ENCODE assay signal across 9 cellular contexts in the genomic region with DNA sequence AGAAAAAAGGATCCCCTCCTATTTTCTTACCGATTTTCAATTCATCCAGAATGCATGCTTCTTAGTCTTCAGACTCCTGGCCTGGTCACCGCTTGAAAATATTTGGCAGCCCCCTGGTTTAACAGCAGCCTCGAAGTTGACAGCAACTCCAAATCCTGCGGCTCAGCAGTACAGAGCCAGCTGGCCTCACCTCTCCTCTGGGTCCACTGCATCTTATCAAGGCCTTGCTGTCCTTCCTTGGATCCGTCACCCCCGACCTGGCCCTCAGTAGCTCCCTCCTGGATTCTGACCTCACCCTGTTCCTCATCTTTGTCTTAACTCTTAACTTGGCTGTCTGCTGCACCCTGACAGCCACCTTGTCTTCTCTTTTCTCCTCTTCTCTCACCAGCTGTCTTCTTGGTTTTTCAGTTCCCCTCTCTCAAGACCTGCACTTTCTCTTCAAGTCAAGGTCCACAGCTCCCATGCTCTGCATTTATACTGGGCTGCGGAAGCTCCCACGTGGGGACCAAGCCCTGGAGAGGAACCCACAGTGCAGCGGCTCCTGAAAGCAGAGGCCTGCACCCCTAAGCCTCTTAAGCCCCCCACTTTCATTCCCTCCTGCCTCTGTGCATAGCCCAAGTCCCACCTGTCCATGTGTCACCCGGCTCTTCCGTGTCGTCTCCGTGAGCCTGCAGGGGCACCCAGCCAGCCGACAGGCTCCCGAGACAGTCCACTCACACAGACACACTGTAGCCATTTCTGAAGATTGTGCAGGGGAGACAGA. TPM values are rescaled to one million over a fixed set of nuclear protein-coding genes. Genes with fewer than 3 reads are reported as not detected.
DNase-seq lines count a peak whose midpoint lies in the region; ATAC-seq and TF ChIP-seq lines count a peak whose summit lies in the region.
"Had no signal": no experiment of that assay in that cellular context is flagged by ENCODE, and none has a peak within 500 bp of the region (broad histone marks: within the 10 kb centered on the region; RNA-seq: fewer than 3 reads in every experiment).

No MANE protein-coding gene starts in this region.

- TF ChIP-seq POLR2A in transverse colon (IDR thresholded peaks at IDR 0.05) = no peak

- no peak for TF ChIP-seq EP300 in transverse colon (IDR thresholded peaks at IDR 0.05; ENCODE audit: low read depth)

- ATAC-seq in GM18873 (IDR thresholded peaks at IDR 0.05; ENCODE audit: low FRiP score, unreplicated experiment) = peak; percentile 46
- ATAC-seq in HG02885 (IDR thresholded peaks at IDR 0.05; ENCODE audit: poor library complexity, unreplicated experiment) = peak; percentile 73
- ATAC-seq in activated B cell treated with CpG ODN at 0.5 μM for 24 hours (ENCODE audit: low read depth) = peak; percentile 76
- ATAC-seq: Panc1 had no signal

- H3K9me3 ChIP-seq in transverse colon = no peaks in the 10 kb centered on the region

- TF ChIP-seq CTCF in CD14-positive monocyte (IDR thresholded peaks at IDR 0.05) (no peak), activated B cell treated with CpG ODN at 0.5 μM for 24 hours (IDR thresholded peaks at IDR 0.05) (no peak), transverse colon (IDR thresholded peaks at IDR 0.05) (no peak)

- DNase-seq in CD14-positive monocyte (ENCODE audit: low spot score) (no peak), activated B cell treated with CpG ODN at 0.5 μM for 24 hours (peak; percentile 58), G401 (ENCODE audit: low spot score) (no peak), SKM-1 treated with dmso at 0.1 percent for 144 hours (lab: John Stamatoyannopoulos, UW; ENCODE audit: unreplicated experiment) (no peak), transverse colon (no peak)
- DNase-seq in activated naive CD4-positive, alpha-beta T cell treated with anti-CD3 and anti-CD28 coated beads for 36 hours = no peak

- H3K27me3 Mint-ChIP-seq in CD14-positive monocyte (ENCODE audit: low read depth in 3 of 3) (peaks cover 0 to 9% (median 3%) of the 10 kb centered on the region in 3 donors), activated B cell treated with CpG ODN at 0.5 μM for 24 hours (no peaks in the 10 kb centered on the region)
- H3K27me3 Mint-ChIP-seq in activated naive CD4-positive, alpha-beta T cell treated with anti-CD3 and anti-CD28 coated beads for 36 hours (ENCODE audit: low read depth) = no peaks in the 10 kb centered on the region

- peak overlapping the region in 1 of 4 donors; percentile 52 for H3K27ac ChIP-seq in transverse colon

- peak overlapping the region; percentile 10 to 54 for H3K4me3 Mint-ChIP-seq in CD14-positive monocyte
- peak overlapping the region; percentile 71 for H3K4me3 Mint-ChIP-seq in activated B cell treated with CpG ODN at 0.5 μM for 24 hours
- H3K4me3 Mint-ChIP-seq in activated naive CD4-positive, alpha-beta T cell treated with anti-CD3 and anti-CD28 coated beads for 36 hours = no peak overlapping the region

- H3K36me3 ChIP-seq in transverse colon = no peaks in the 10 kb centered on the region

- H3K4me1 ChIP-seq in transverse colon = peaks cover 0 to 46% (median 5%) of the 10 kb centered on the region in 4 donors

- H3K4me3 ChIP-seq in transverse colon = no peak overlapping the region

- H3K9me3 Mint-ChIP-seq in CD14-positive monocyte = no peaks in the 10 kb centered on the region
- no peaks in the 10 kb centered on the region for H3K9me3 Mint-ChIP-seq in activated B cell treated with CpG ODN at 0.5 μM for 24 hours
- H3K9me3 Mint-ChIP-seq in activated naive CD4-positive, alpha-beta T cell treated with anti-CD3 and anti-CD28 coated beads for 36 hours = no peaks in the 10 kb centered on the region

- POLR2A ChIA-PET in activated B cell treated with CpG ODN at 0.5 μM for 24 hours (lab: Charles Lee) = interaction anchor here (1.2 to 3.6 kb wide), 8 partner anchors 12 to 510 kb away, joined by 3 to 37 read pairs (median 8); partner anchors contain the start of gene MX1

- H3K4me1 Mint-ChIP-seq in CD14-positive monocyte (peaks cover 87% of the 10 kb centered on the region), activated B cell treated with CpG ODN at 0.5 μM for 24 hours (peaks cover 86% of the 10 kb centered on the region)
- H3K4me1 Mint-ChIP-seq in activated naive CD4-positive, alpha-beta T cell treated with anti-CD3 and anti-CD28 coated beads for 36 hours (ENCODE audit: low read depth) = peaks cover 81% of the 10 kb centered on the region

- in situ Hi-C loops in G401 (cut with HindIII; ENCODE audit: low sequenced_read_pairs) = no loop called here
- in situ Hi-C loops in transverse colon (cut with MboI; ENCODE audit: low pct_ligation_motif_present in 1 of 4, low pct_unique_long_range_greater_than_20kb in 1 of 4, low sequenced_read_pairs in 3 of 4) = no loop called here

- intact Hi-C loops in CD14-positive monocyte (cut with micrococcal nuclease) (no loop called here), activated B cell treated with CpG ODN at 0.5 μM for 24 hours (cut with micrococcal nuclease) (loop anchor here (1.0 to 10.0 kb wide), 6 partner anchors 59 to 697 kb away; partner anchors contain the start of genes BACE2 and MX1), transverse colon (cut with DNase I; ENCODE audit: low total_unique reads) (no loop called here)
- intact Hi-C loops in activated naive CD4-positive, alpha-beta T cell treated with anti-CD3 and anti-CD28 coated beads for 36 hours (cut with micrococcal nuclease) = loop anchor here (5.0 to 10.0 kb wide), 2 partner anchors 85 to 1037 kb away; partner anchors contain the start of gene UBASH3A

- H3K36me3 Mint-ChIP-seq in CD14-positive monocyte (peaks cover 56 to 63% of the 10 kb centered on the region in 2 donors), activated B cell treated with CpG ODN at 0.5 μM for 24 hours (ENCODE audit: low read depth) (peaks cover 16% of the 10 kb centered on the region)
- H3K36me3 Mint-ChIP-seq in activated naive CD4-positive, alpha-beta T cell treated with anti-CD3 and anti-CD28 coated beads for 36 hours (ENCODE audit: low read depth) = peaks cover 7% of the 10 kb centered on the region

- 64 to 77% methylated on average over 6 to 15 of the region's 15 CpGs for WGBS in transverse colon (ENCODE audit: low coverage in 1 of 2), 2 donors

- H3K27me3 ChIP-seq in transverse colon = no peaks in the 10 kb centered on the region

- CTCF ChIA-PET in activated B cell treated with CpG ODN at 0.5 μM for 24 hours (lab: Charles Lee) = interaction anchor here (2.8 to 6.6 kb wide), 2 partner anchors 64 to 84 kb away, joined by 9 to 45 read pairs; no protein-coding TSS in a partner anchor
- CTCF ChIA-PET in activated naive CD4-positive, alpha-beta T cell treated with anti-CD3 and anti-CD28 coated beads for 36 hours (lab: Charles Lee) = interaction anchor here (1.5 to 2.3 kb wide), 2 partner anchors 44 to 84 kb away, joined by 4 to 11 read pairs; no protein-coding TSS in a partner anchor

- H3K27ac Mint-ChIP-seq in CD14-positive monocyte (peak overlapping the region; percentile 93 to 100 (median 97)), activated B cell treated with CpG ODN at 0.5 μM for 24 hours (peak overlapping the region; percentile 85)
- no peak overlapping the region for H3K27ac Mint-ChIP-seq in activated naive CD4-positive, alpha-beta T cell treated with anti-CD3 and anti-CD28 coated beads for 36 hours

RNA-seq across cellular contexts. Expression of gene MX2, which starts 6.0 kb away (rescaled TPM):
- polyA plus RNA-seq in CD14-positive monocyte = 10 to 100 TPM; 43.1 to 50.3 TPM
- total RNA-seq in activated B cell treated with CpG ODN at 0.5 μM for 24 hours (32.6 and 34.4 TPM in 2 replicates), transverse colon (10 to 100 TPM in 1 of 4 donors, 1 to 10 TPM in 3; 3.4 to 16.9 (median 4.1) TPM)
- total RNA-seq in G401 (2014; rRNA removed; shearing (Covaris generic)) = not detected in 2 replicates
- 10 to 100 TPM; 32.5 to 33.4 TPM for total RNA-seq in activated naive CD4-positive, alpha-beta T cell treated with anti-CD3 and anti-CD28 coated beads for 36 hours

RNA-seq across cellular contexts. Expression of gene FAM3B, which starts 51.2 kb away (rescaled TPM):
- under 1 TPM in 1 of 2 donors, not detected in 1; 0.15 TPM for polyA plus RNA-seq in CD14-positive monocyte
- not detected in 2 replicates for total RNA-seq in activated B cell treated with CpG ODN at 0.5 μM for 24 hours
- total RNA-seq in G401 (2014; rRNA removed; shearing (Covaris generic)) = not detected in 2 replicates
- 1 to 10 TPM in 2 of 4 donors, not detected in 2; 2.4 to 5.7 TPM for total RNA-seq in transverse colon
- total RNA-seq in activated naive CD4-positive, alpha-beta T cell treated with anti-CD3 and anti-CD28 coated beads for 36 hours = not detected

RNA-seq across cellular contexts. Expression of gene MX1, which starts 58.3 kb away (rescaled TPM):
- polyA plus RNA-seq in CD14-positive monocyte = 10 to 100 TPM; 60.5 to 73.3 TPM
- total RNA-seq in activated B cell treated with CpG ODN at 0.5 μM for 24 hours = 64.2 and 64.8 TPM in 2 replicates
- not detected in 2 replicates for total RNA-seq in G401 (2014; rRNA removed; shearing (Covaris generic))
- total RNA-seq in transverse colon = 10 to 100 TPM; 27.3 to 82.2 (median 61.9) TPM
- total RNA-seq in activated naive CD4-positive, alpha-beta T cell treated with anti-CD3 and anti-CD28 coated beads for 36 hours = 100 to 1,000 TPM; 138 to 145 TPM

Comparison
In these comparisons a context has a peak if more than half of its experiments do, and no peak if none do; other contexts are left out.
1. RNA of gene MX1, which starts 58.3 kb away (total RNA-seq): 138 to 145 TPM in activated naive CD4-positive, alpha-beta T cell treated with anti-CD3 and anti-CD28 coated beads for 36 hours, 27.3 to 82.2 TPM in transverse colon and 64.2 to 64.8 TPM in activated B cell treated with CpG ODN at 0.5 μM for 24 hours; not detected in G401; every median in the first group is over 10 times any median in the second.
2. intact Hi-C loops: an anchor here in activated B cell treated with CpG ODN at 0.5 μM for 24 hours (1.0 to 10.0 kb wide) and activated naive CD4-positive, alpha-beta T cell treated with anti-CD3 and anti-CD28 coated beads for 36 hours (5.0 to 10.0 kb wide); none called in CD14-positive monocyte and transverse colon.
3. Peak in every context shown above with its lines, with median percentiles within 50 percentile points of each other: ATAC-seq.